21 cellular contexts compared by ENCODE assay signal in genomic region chr12:72509893-72510292, GRCh38.
"Had no signal": no experiment of that assay in that cellular context is flagged by ENCODE, and none has a peak within 500 bp of the region (broad histone marks: within the 10 kb centered on the region; RNA-seq: fewer than 3 reads in every experiment).

No MANE protein-coding gene starts in this region.

- H3K4me3 ChIP-seq: MG63, SJSA1, SK-N-MC had no signal

- H3K27me3 ChIP-seq: MG63, SJSA1 had no signal

- H3K27ac ChIP-seq: SJSA1 had no signal

- H3K36me3 ChIP-seq: MG63, SJSA1 had no signal

- H3K9me3 ChIP-seq: MG63, SJSA1 had no signal

- DNase-seq: IMR-90, Karpas-422, KG1, MG63, NCI-H1092 treated with DMSO at 0.1 percent for 48 hours, NCI-H1436, NCI-H187, NCI-H2029, NCI-H2081 treated with DMSO at 0.1 percent for 48 hours, NCI-H2171, NCI-H226, NCI-H446, NCI-H510A, NCI-H524 treated with DMSO at 0.1 percent for 48 hours, NCI-H69, NCI-H774, Right ventricle myocardium superior, RPMI8226, SIG-M5 had no signal

- H3K4me1 ChIP-seq: SJSA1 had no signal
